ENCODE assay signal across 10 cellular contexts in genomic region chr3:173938159-173938558, GRCh38.
DNase-seq lines count a peak whose midpoint lies in the region; ATAC-seq and TF ChIP-seq lines count a peak whose summit lies in the region.
"Had no signal": no experiment of that assay in that cellular context is flagged by ENCODE, and none has a peak within 500 bp of the region (broad histone marks: within the 10 kb centered on the region; RNA-seq: fewer than 3 reads in every experiment).

No MANE protein-coding gene starts in this region.

- no peaks in the 10 kb centered on the region for H3K36me3 ChIP-seq in left lung
- H3K36me3 ChIP-seq: esophagus muscularis mucosa had no signal

- H3K27me3 ChIP-seq in left lung: no peaks in the 10 kb centered on the region
- H3K27me3 ChIP-seq: esophagus muscularis mucosa had no signal

- H3K9me3 ChIP-seq in left lung: no peaks in the 10 kb centered on the region
- H3K9me3 ChIP-seq: esophagus muscularis mucosa had no signal

- ATAC-seq in left lung (peak; percentile 69), HG03342 (IDR thresholded peaks at IDR 0.05; ENCODE audit: unreplicated experiment) (no peak), HG03108 (IDR thresholded peaks at IDR 0.05; ENCODE audit: unreplicated experiment) (no peak)
- ATAC-seq: natural killer cell had no signal

- DNase-seq in DMS79 (lab: John Stamatoyannopoulos, UW) (peak; percentile 35), M059J (ENCODE audit: low read depth) (peak; percentile 87), astrocyte of the spinal cord (ENCODE audit: low read depth, low spot score) (peak; percentile 76), left lung (no peak), HuH-7 (ENCODE audit: low spot score) (no peak)
- no peak for DNase-seq in stimulated activated CD4-positive, alpha-beta T cell treated with anti-CD3 and anti-CD28 coated beads, Interleukin-2, amount 100 ng/mL, for 48 hours
- DNase-seq: natural killer cell had no signal

- in situ Hi-C loops in astrocyte of the spinal cord (cut with HindIII; ENCODE audit: low sequenced_read_pairs): no loop called here

- no peaks in the 10 kb centered on the region for H3K4me1 ChIP-seq in left lung

- H3K27ac ChIP-seq in left lung: no peak overlapping the region
- H3K27ac ChIP-seq: esophagus muscularis mucosa had no signal

- H3K4me3 ChIP-seq in astrocyte of the spinal cord (ENCODE audit: low read depth, low read length) (no peak overlapping the region), left lung (no peak overlapping the region)
- H3K4me3 ChIP-seq: esophagus muscularis mucosa had no signal

- TF ChIP-seq CTCF in astrocyte of the spinal cord (IDR thresholded peaks at IDR 0.05; ENCODE audit: low read depth, low read length): no peak
- no peak for TF ChIP-seq CTCF in left lung (IDR thresholded peaks at IDR 0.05)

- intact Hi-C loops in left lung (cut with DNase I): no loop called here

Comparison
In these comparisons a context has a peak if more than half of its experiments do, and no peak if none do; other contexts are left out.
1. DNase-seq: peak in DMS79 (single experiment), M059J (single experiment) and astrocyte of the spinal cord (single experiment); none in left lung (0 of 2), stimulated activated CD4-positive, alpha-beta T cell treated with anti-CD3 and anti-CD28 coated beads, Interleukin-2, amount 100 ng/mL, for 48 hours (0 of 2) and HuH-7 (single experiment).